ENCODE assay signal across 21 cellular contexts in the genomic region with DNA sequence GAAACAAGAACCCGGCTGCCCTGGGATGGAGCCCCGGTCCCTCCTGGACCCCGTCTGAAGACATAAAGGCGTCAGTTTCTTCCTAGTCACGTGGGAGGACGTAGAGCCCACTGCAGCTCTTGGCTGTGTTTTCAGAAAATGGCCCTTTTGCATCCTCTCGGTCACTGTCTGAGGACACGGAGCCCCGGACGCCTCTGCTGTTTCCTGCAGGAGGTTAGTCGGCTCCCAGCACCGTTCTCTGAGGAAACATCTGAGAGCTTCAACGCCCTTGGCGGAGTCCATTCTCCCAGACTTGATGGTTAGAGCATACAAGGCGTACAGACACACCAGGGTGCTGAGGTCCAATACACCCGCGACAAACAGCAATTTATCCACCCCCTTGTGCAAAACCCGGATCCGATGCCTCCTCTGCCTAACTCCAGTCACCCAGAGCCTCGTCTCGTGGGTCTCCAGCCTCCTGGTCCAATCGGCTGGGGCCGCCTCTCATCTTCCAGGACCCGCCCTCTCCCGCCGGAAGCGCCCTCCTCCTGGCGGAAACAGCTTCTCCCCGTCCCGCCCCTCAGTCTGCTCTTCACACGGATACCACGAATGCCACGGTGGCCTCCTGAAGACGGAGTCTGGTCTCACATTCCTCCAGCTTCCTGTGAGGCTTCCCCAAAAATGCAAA.
DNase-seq lines count a peak whose midpoint lies in the region; ATAC-seq and TF ChIP-seq lines count a peak whose summit lies in the region.
"Had no signal": no experiment of that assay in that cellular context is flagged by ENCODE, and none has a peak within 500 bp of the region (broad histone marks: within the 10 kb centered on the region; RNA-seq: fewer than 3 reads in every experiment).

No MANE protein-coding gene starts in this region.

- no peaks in the 10 kb centered on the region for H3K27me3 ChIP-seq in testis
- H3K27me3 ChIP-seq: upper lobe of left lung had no signal

- peak overlapping the region; percentile 37 to 49 for H3K4me3 ChIP-seq in testis
- H3K4me3 ChIP-seq: HAP-1, heart right ventricle had no signal

- H3K4me1 ChIP-seq in testis = no peaks in the 10 kb centered on the region
- H3K4me1 ChIP-seq: HAP-1, heart right ventricle, upper lobe of left lung had no signal

- WGBS in testis, 2 donors = 58 to 60% methylated on average over 34 of the region's 34 CpGs

- TF ChIP-seq CTCF in testis (IDR thresholded peaks at IDR 0.05) = no peak

- no peak for DNase-seq in Right ventricle myocardium inferior (ENCODE audit: missing footprints)
- DNase-seq in cardiac septum (ENCODE audit: low spot score) = no peak
- DNase-seq in NCI-H524 treated with DMSO at 0.1 percent for 48 hours (lab: John Stamatoyannopoulos, UW) = peak; percentile 24
- peak; percentile 53 for DNase-seq in left ventricle myocardium superior
- peak; percentile 83 for DNase-seq in testis
- DNase-seq in NCI-H226 = no peak
- DNase-seq in NOMO-1 treated with DMSO at 0.1 percent for 48 hours (lab: John Stamatoyannopoulos, UW; ENCODE audit: unreplicated experiment) = no peak
- DNase-seq: ACHN; activated CD4-positive, alpha-beta T cell treated with anti-CD3 and anti-CD28 coated beads, Interleukin-2, amount 10 ng/mL, durations not matched to agents 7 days and 5 days; activated naive CD4-positive, alpha-beta T cell; DMS79; heart right ventricle; KBM-7; mesendoderm; NK-92 treated with Interleukin-12 subunit alpha and Interleukin-12 subunit beta, amount 100 ng/mL, for 24 hours; RPMI8226; SW 1271 had no signal

- ATAC-seq in Right ventricle myocardium inferior (peak; percentile 64), left ventricle myocardium superior (peak; percentile 56), HG03175 (IDR thresholded peaks at IDR 0.05; ENCODE audit: unreplicated experiment) (no peak)
- ATAC-seq: stimulated activated effector memory CD8-positive, alpha-beta T cell treated with anti-CD3 and anti-CD28 coated beads, Interleukin-12 subunit alpha, Interleukin-12 subunit beta, amount 100 ng/mL, for 72 hours had no signal

- intact Hi-C loops in Right ventricle myocardium inferior (cut with DNase I) = no loop called here
- intact Hi-C loops in cardiac septum (cut with DNase I) = no loop called here
- intact Hi-C loops in left ventricle myocardium superior (cut with micrococcal nuclease) = no loop called here
- intact Hi-C loops in testis (cut with DNase I; ENCODE audit: low total_unique reads) = no loop called here

- no peaks in the 10 kb centered on the region for H3K9me3 ChIP-seq in testis
- H3K9me3 ChIP-seq: HAP-1, heart right ventricle, upper lobe of left lung had no signal

- no peak for TF ChIP-seq POLR2A in testis (IDR thresholded peaks at IDR 0.05)

- H3K36me3 ChIP-seq in testis (ENCODE audit: low read depth, missing control alignments) = no peaks in the 10 kb centered on the region
- H3K36me3 ChIP-seq: HAP-1, heart right ventricle, upper lobe of left lung had no signal

- no peak overlapping the region for H3K27ac ChIP-seq in testis
- H3K27ac ChIP-seq: heart right ventricle, upper lobe of left lung had no signal

Comparison
In these comparisons a context has a peak if more than half of its experiments do, and no peak if none do; other contexts are left out.
1. DNase-seq: peak in NCI-H524 treated with DMSO at 0.1 percent for 48 hours (single experiment), left ventricle myocardium superior (single experiment) and testis (single experiment); none in Right ventricle myocardium inferior (single experiment), cardiac septum (single experiment), NCI-H226 (single experiment) and NOMO-1 treated with DMSO at 0.1 percent for 48 hours (single experiment).